In the genomic region with DNA sequence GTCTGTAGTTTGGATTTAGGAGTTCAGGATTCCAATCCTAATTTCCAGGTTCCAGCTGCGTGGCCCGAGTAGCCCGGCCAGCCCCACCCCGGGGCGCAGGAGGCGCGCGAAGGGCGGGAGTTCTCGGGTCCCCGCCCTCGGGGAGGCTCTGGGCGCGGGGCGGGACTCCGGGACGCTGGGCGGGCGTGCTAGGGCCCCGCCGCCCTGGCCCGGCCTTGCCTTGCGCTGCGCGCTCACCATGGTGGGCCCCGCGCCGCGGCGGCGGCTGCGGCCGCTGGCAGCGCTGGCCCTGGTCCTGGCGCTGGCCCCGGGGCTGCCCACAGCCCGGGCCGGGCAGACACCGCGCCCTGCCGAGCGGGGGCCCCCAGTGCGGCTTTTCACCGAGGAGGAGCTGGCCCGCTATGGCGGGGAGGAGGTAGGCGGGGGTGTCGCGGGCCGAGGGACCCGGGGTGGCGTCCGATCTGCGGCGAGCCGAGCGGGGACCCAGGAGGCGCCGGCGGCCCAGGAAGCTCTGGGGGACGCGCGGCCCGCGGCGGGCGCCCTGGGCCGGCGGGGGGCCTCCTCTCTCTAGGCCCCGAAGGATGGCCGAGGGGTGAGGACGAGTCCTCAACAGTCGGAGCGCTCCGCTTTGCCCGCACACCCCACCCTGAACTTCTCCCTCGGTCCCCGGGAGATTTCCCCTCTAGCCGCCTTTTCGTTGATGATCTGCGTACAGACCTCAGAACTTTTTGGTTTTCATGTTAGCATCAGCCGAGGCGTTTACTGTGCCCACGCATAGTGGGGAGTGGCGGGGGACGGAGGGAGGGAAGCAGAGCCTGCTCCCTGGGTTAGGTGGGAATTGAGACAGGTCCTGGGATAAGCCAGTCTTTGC, we compare ENCODE assay signal across 8 cellular contexts. TPM values are rescaled to one million over a fixed set of nuclear protein-coding genes. Genes with fewer than 3 reads are reported as not detected.
DNase-seq lines count a peak whose midpoint lies in the region; ATAC-seq and TF ChIP-seq lines count a peak whose summit lies in the region.

A gene (plus strand): TSS at position 215 of the 871 bp plus-strand sequence. CDS start 24 bp downstream, at position 239.

- ATAC-seq in GM21515 (IDR thresholded peaks at IDR 0.05; ENCODE audit: unreplicated experiment): peak; percentile 98
- ATAC-seq in stimulated activated naive CD8-positive, alpha-beta T cell treated with anti-CD3 and anti-CD28 coated beads, Interleukin-15, amount 100 ng/mL, for 72 hours: peak; percentile 98

- no peak within 1 kb of the TSS for H3K27ac Mint-ChIP-seq in nephron progenitor cell
- H3K27ac Mint-ChIP-seq in stimulated activated naive CD8-positive, alpha-beta T cell treated with anti-CD3 and anti-CD28 coated beads, Interleukin-15, amount 100 ng/mL, for 72 hours: peak within 1 kb of the TSS; percentile 76 to 93

- H3K4me1 Mint-ChIP-seq in nephron progenitor cell: peaks cover 12% of the 10 kb centered on the region
- H3K4me1 Mint-ChIP-seq in stimulated activated naive CD8-positive, alpha-beta T cell treated with anti-CD3 and anti-CD28 coated beads, Interleukin-15, amount 100 ng/mL, for 72 hours: peaks cover 53% of the 10 kb centered on the region

- peak within 1 kb of the TSS; percentile 81 for H3K4me3 Mint-ChIP-seq in nephron progenitor cell
- H3K4me3 Mint-ChIP-seq in stimulated activated naive CD8-positive, alpha-beta T cell treated with anti-CD3 and anti-CD28 coated beads, Interleukin-15, amount 100 ng/mL, for 72 hours: peak within 1 kb of the TSS; percentile 83

- no peaks in the 10 kb centered on the region for H3K9me3 Mint-ChIP-seq in nephron progenitor cell
- H3K9me3 Mint-ChIP-seq in stimulated activated naive CD8-positive, alpha-beta T cell treated with anti-CD3 and anti-CD28 coated beads, Interleukin-15, amount 100 ng/mL, for 72 hours: no peaks in the 10 kb centered on the region

- peak within 1 kb of the TSS; percentile 75 for H3K4me3 ChIP-seq in fibroblast of the aortic adventitia (ENCODE audit: low read depth, low read length)

- no peak for TF ChIP-seq CTCF in fibroblast of the aortic adventitia (IDR thresholded peaks at IDR 0.05; ENCODE audit: insufficient read depth, low read length)
- TF ChIP-seq CTCF in nephron progenitor cell (IDR thresholded peaks at IDR 0.05): no peak

- DNase-seq in DMS153 treated with DMSO at 0.1 percent for 48 hours (lab: John Stamatoyannopoulos, UW; ENCODE audit: unreplicated experiment): peak; percentile 86
- peak; percentile 90 for DNase-seq in HuH-7 (ENCODE audit: low spot score)
- peak; percentile 82 for DNase-seq in RPMI7951 (ENCODE audit: low read depth)
- peak; percentile 64 for DNase-seq in activated T-helper 9 cell treated with anti-CD3 and anti-CD28 coated beads, Interleukin-2, amount 50 U/mL, for 16 hours (ENCODE audit: low read depth)
- peak; percentile 67 for DNase-seq in fibroblast of the aortic adventitia (ENCODE audit: low read depth)
- peak; percentile 82 for DNase-seq in nephron progenitor cell
- peak; percentile 79 to 80 for DNase-seq in stimulated activated naive CD8-positive, alpha-beta T cell treated with anti-CD3 and anti-CD28 coated beads, Interleukin-15, amount 100 ng/mL, for 72 hours

- peaks cover 32% of the 10 kb centered on the region for H3K27me3 Mint-ChIP-seq in nephron progenitor cell (ENCODE audit: low read depth, poor library complexity)
- no peaks in the 10 kb centered on the region for H3K27me3 Mint-ChIP-seq in stimulated activated naive CD8-positive, alpha-beta T cell treated with anti-CD3 and anti-CD28 coated beads, Interleukin-15, amount 100 ng/mL, for 72 hours

- no peaks in the 10 kb centered on the region for H3K36me3 Mint-ChIP-seq in nephron progenitor cell (ENCODE audit: low read depth)

RNA-seq across cellular contexts. Expression of the gene that starts here (rescaled TPM):
- total RNA-seq in RPMI7951 (2014; rRNA removed; shearing (Covaris generic)): 52.7 and 54.1 TPM in 2 replicates
- 38.4 and 43.3 TPM in 2 replicates for total RNA-seq in fibroblast of the aortic adventitia (ENCODE audit: low replicate concordance)

Comparison
In these comparisons a context has a peak if more than half of its experiments do, and no peak if none do; other contexts are left out.
1. Peak in every context shown above with its lines: DNase-seq, ATAC-seq and H3K4me3 ChIP-seq.